In the genomic region with DNA sequence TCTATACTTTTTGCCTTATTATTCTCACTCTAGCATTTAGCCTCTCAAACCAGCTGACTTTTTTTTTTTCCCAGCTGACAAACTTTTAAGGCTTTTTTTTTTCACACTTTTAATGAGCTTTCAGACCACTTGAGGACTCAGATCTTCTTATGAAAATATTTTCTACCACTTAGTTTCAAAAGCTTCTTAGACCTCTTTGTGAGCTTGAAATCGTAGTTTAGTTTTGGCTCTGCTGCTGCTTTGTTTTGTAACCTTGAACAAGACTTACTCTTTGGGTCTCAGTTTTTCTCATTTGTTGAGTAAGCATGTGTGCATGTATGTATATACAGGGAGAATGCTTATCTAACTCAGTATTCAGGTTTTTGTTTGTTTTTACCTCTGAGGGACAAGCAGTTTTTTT, we compare ENCODE assay signal across 9 cellular contexts. TPM values are rescaled to one million over a fixed set of nuclear protein-coding genes. Genes with fewer than 3 reads are reported as not detected.
A peak's percentile ranks its signal among the peaks of the same experiment; 100 is the strongest.
DNase-seq lines count a peak whose midpoint lies in the region; ATAC-seq and TF ChIP-seq lines count a peak whose summit lies in the region.
"Had no signal": no experiment of that assay in that cellular context is flagged by ENCODE, and none has a peak within 500 bp of the region (broad histone marks: within the 10 kb centered on the region; RNA-seq: fewer than 3 reads in every experiment).

No MANE protein-coding gene starts in this region.

- peak overlapping the region; percentile 83; the same call in 1 of the 2 replicates for H3K4me2 ChIP-seq in DND-41 (ENCODE audit: insufficient read depth, low read length)
- peak overlapping the region; percentile 57 for H3K4me2 ChIP-seq in PC-9
- peak overlapping the region; percentile 90 for H3K4me2 ChIP-seq in osteoblast (ENCODE audit: insufficient read depth, low read length)

- no TSS peak for BruUV-seq in PC-9 (replicated peaks; lab: Mats Ljungman, UMichigan)

- H3K36me3 ChIP-seq in DND-41 (ENCODE audit: insufficient read depth, low read length) = no peaks in the 10 kb centered on the region
- no peaks in the 10 kb centered on the region for H3K36me3 ChIP-seq in PC-9 (ENCODE audit: low read depth)
- peaks cover 4% of the 10 kb centered on the region for H3K36me3 ChIP-seq in osteoblast (ENCODE audit: insufficient read depth, low read length)

- H3K27me3 ChIP-seq in DND-41 (ENCODE audit: insufficient read depth, low read length, poor library complexity) (no peaks in the 10 kb centered on the region), PC-9 (ENCODE audit: insufficient read depth, low read depth) (no peaks in the 10 kb centered on the region), osteoblast (ENCODE audit: insufficient read depth, low read length) (no peaks in the 10 kb centered on the region)

- H2AFZ ChIP-seq in DND-41 (ENCODE audit: low read depth, low read length) (no peak overlapping the region), PC-9 (no peak overlapping the region), osteoblast (ENCODE audit: low read length) (no peak overlapping the region)

- H4K20me1 ChIP-seq in DND-41 (ENCODE audit: insufficient read depth, low read length) = no peaks in the 10 kb centered on the region
- H4K20me1 ChIP-seq in PC-9 (ENCODE audit: insufficient read depth) = no peaks in the 10 kb centered on the region
- peaks cover 17% of the 10 kb centered on the region for H4K20me1 ChIP-seq in osteoblast (ENCODE audit: insufficient read depth, low read length)

- H3K9me3 ChIP-seq in DND-41 (ENCODE audit: insufficient read depth, low read length, severe bottlenecking) (no peaks in the 10 kb centered on the region), PC-9 (ENCODE audit: insufficient read depth, low read depth) (no peaks in the 10 kb centered on the region), osteoblast (ENCODE audit: low read depth, low read length) (no peaks in the 10 kb centered on the region)

- peaks cover 55% of the 10 kb centered on the region for H3K4me1 ChIP-seq in DND-41 (ENCODE audit: insufficient read depth, low read length)
- H3K4me1 ChIP-seq in PC-9 (replicated peaks; ENCODE audit: insufficient read depth) = peaks cover 22% of the 10 kb centered on the region
- peaks cover 35% of the 10 kb centered on the region for H3K4me1 ChIP-seq in osteoblast (ENCODE audit: insufficient read depth, low read length)

- no peak for ATAC-seq in DND-41 (ENCODE audit: insufficient read depth, low read depth)
- ATAC-seq in HG03442 (IDR thresholded peaks at IDR 0.05; ENCODE audit: unreplicated experiment) = no peak
- no peak for ATAC-seq in GM21526 (IDR thresholded peaks at IDR 0.05; ENCODE audit: low FRiP score, unreplicated experiment)

- no peak overlapping the region for H3K9ac ChIP-seq in DND-41 (ENCODE audit: low read depth, low read length)

- H3K9me2 ChIP-seq in PC-9 (ENCODE audit: insufficient read depth) = no peaks in the 10 kb centered on the region

- intact Hi-C loops in PC-9 (cut with micrococcal nuclease; ENCODE audit: unreplicated experiment) = loop anchor here (5.0 kb wide), 1 partner anchor 106 kb away; the partner anchor contains the start of genes CARF and WDR12

- H3K79me2 ChIP-seq in DND-41 (ENCODE audit: insufficient read depth, low read length) = 0 out of 2 replicates have a peak, but pooled peaks cover 4% of the 10 kb centered on the region
- H3K79me2 ChIP-seq in PC-9 (ENCODE audit: low read depth) = 0 out of 2 replicates have a peak, but pooled peaks cover 3% of the 10 kb centered on the region
- peaks cover 71% of the 10 kb centered on the region for H3K79me2 ChIP-seq in osteoblast (ENCODE audit: insufficient read depth, low read length)

- no peak overlapping the region for H3K27ac ChIP-seq in DND-41 (ENCODE audit: low read length)
- no peak overlapping the region for H3K27ac ChIP-seq in PC-9
- peak overlapping the region; percentile 36 for H3K27ac ChIP-seq in osteoblast (ENCODE audit: low read depth, low read length)

- no peaks in the 10 kb centered on the region for H3F3A ChIP-seq in PC-9 (ENCODE audit: insufficient read depth, low read depth)

- no peak for DNase-seq in DND-41
- no peak for DNase-seq in PC-9
- DNase-seq in epithelial cell of proximal tubule (ENCODE audit: low read depth) = no peak
- no peak for DNase-seq in osteoblast (ENCODE audit: insufficient read length, low spot score, missing footprints)
- DNase-seq in SHP77 (lab: John Stamatoyannopoulos, UW) = no peak
- no peak for DNase-seq in NCI-H82 (lab: John Stamatoyannopoulos, UW)
- DNase-seq: activated CD8-positive, alpha-beta memory T cell treated with anti-CD3 and anti-CD28 coated beads, Interleukin-2, amount 50 U/mL, for 4 hours had no signal

- TF ChIP-seq CTCF in DND-41 (IDR thresholded peaks at IDR 0.05; ENCODE audit: borderline replicate concordance, extremely low read depth, low read length, poor library complexity, severe bottlenecking) (no peak), PC-9 (conservative IDR thresholded peaks at IDR 0.05) (no peak), epithelial cell of proximal tubule (conservative IDR thresholded peaks at IDR 0.05; ENCODE audit: low read depth, low read length) (no peak), osteoblast (IDR thresholded peaks at IDR 0.05; ENCODE audit: extremely low read depth, low read depth, low read length) (no peak)

- POLR2A ChIA-PET in PC-9 (lab: Charles Lee; ENCODE audit: unreplicated experiment) = no interaction called here

- H3K4me3 ChIP-seq in DND-41 (ENCODE audit: low read depth in 1 of 2, low read length in 2 of 2) (peak overlapping the region in 1 of 2 experiments; percentile 13; a peak in 1 of 4 replicates), PC-9 (peak overlapping the region; percentile 21; the same call in 1 of the 2 replicates), epithelial cell of proximal tubule (ENCODE audit: low read depth, low read length) (peak overlapping the region; percentile 51), osteoblast (ENCODE audit: insufficient read depth, low read length) (peak overlapping the region; percentile 66)

- CTCF ChIA-PET in PC-9 (lab: Charles Lee) = interaction anchor here (0.7 kb wide), 1 partner anchor 144 kb away, joined by 3 read pairs; no protein-coding TSS in a partner anchor

RNA-seq across cellular contexts. Expression of gene NBEAL1, which starts 3.5 kb away (rescaled TPM):
- total RNA-seq in PC-9 (2021) (19.5 and 20.7 TPM in 2 replicates), epithelial cell of proximal tubule (8.8 and 11.5 TPM in 2 replicates), osteoblast (51.0 and 51.8 TPM in 2 replicates)
